In genomic region chr3:48847053-48847585, GRCh38 we compare ENCODE assay signal across 9 cellular contexts. TPM values are rescaled to one million over a fixed set of nuclear protein-coding genes. Genes with fewer than 3 reads are reported as not detected.
DNase-seq lines count a peak whose midpoint lies in the region; ATAC-seq, FAIRE-seq and TF ChIP-seq lines count a peak whose summit lies in the region.
"Had no signal": no experiment of that assay in that cellular context is flagged by ENCODE, and none has a peak within 500 bp of the region (broad histone marks: within the 10 kb centered on the region; RNA-seq: fewer than 3 reads in every experiment).

No MANE protein-coding gene starts in this region.

- POLR2A ChIA-PET in CD4-positive, alpha-beta T cell (lab: Charles Lee) = interaction anchor here (0.7 to 3.1 kb wide), 12 partner anchors 11 to 247 kb away, joined by 3 to 25 read pairs (median 4); partner anchors contain the start of genes ARIH2, IP6K2, NCKIPSD and QRICH1
- POLR2A ChIA-PET in Panc1 (lab: Charles Lee) = interaction anchor here (0.7 kb wide), 2 partner anchors 424 to 1231 kb away, joined by 3 to 4 read pairs; no protein-coding TSS in a partner anchor

- peak overlapping the region; percentile 96 for H3K4me3 Mint-ChIP-seq in CD4-positive, alpha-beta T cell
- H3K4me3 Mint-ChIP-seq in naive B cell = peak overlapping the region; percentile 88 to 95 (median 92)
- H3K4me3 Mint-ChIP-seq in stimulated activated naive B cell treated with anti-CD40 and anti-IgM and Interleukin-4, amounts not matched to agents 10 μg/mL and 1 μg/mL and 100 μg/mL, for 72 hours = peak overlapping the region; percentile 90 to 98

- peaks cover 36% of the 10 kb centered on the region for H3K4me1 Mint-ChIP-seq in CD4-positive, alpha-beta T cell (ENCODE audit: low read depth)
- peaks cover 11 to 30% (median 23%) of the 10 kb centered on the region in 3 donors for H3K4me1 Mint-ChIP-seq in naive B cell
- H3K4me1 Mint-ChIP-seq in stimulated activated naive B cell treated with anti-CD40 and anti-IgM and Interleukin-4, amounts not matched to agents 10 μg/mL and 1 μg/mL and 100 μg/mL, for 72 hours = peaks cover 7 to 22% of the 10 kb centered on the region in 2 donors

- ATAC-seq in CD4-positive, alpha-beta T cell (ENCODE audit: poor library complexity) = peak; percentile 60
- ATAC-seq in GM21367 (IDR thresholded peaks at IDR 0.05; ENCODE audit: unreplicated experiment) (peak; percentile 35), Panc1 (peak; percentile 87), naive B cell (ENCODE audit: low read depth in 2 of 2) (peak; percentile 48 to 54)
- ATAC-seq in stimulated activated naive B cell treated with anti-CD40 and anti-IgM and Interleukin-4, amounts not matched to agents 10 μg/mL and 1 μg/mL and 100 μg/mL, for 72 hours (replicated peaks) = peak; percentile 60 to 61

- H3K27ac ChIP-seq in CD4-positive, alpha-beta T cell (ENCODE audit: low read depth, low read length) = peak overlapping the region; percentile 66
- peak overlapping the region; percentile 81 for H3K27ac ChIP-seq in Panc1 (ENCODE audit: low read length)

- peaks cover 19% of the 10 kb centered on the region for H3K36me3 Mint-ChIP-seq in CD4-positive, alpha-beta T cell (ENCODE audit: low read depth)
- H3K36me3 Mint-ChIP-seq in naive B cell = no peaks in the 10 kb centered on the region
- peaks cover 2 to 5% of the 10 kb centered on the region in 2 donors for H3K36me3 Mint-ChIP-seq in stimulated activated naive B cell treated with anti-CD40 and anti-IgM and Interleukin-4, amounts not matched to agents 10 μg/mL and 1 μg/mL and 100 μg/mL, for 72 hours

- H3K4me3 ChIP-seq in Panc1 (ENCODE audit: low read depth in 2 of 2, low read length in 2 of 2) = peak overlapping the region; percentile 67 to 76

- H3K9me3 Mint-ChIP-seq in CD4-positive, alpha-beta T cell = no peaks in the 10 kb centered on the region
- H3K9me3 Mint-ChIP-seq in naive B cell = no peaks in the 10 kb centered on the region
- no peaks in the 10 kb centered on the region for H3K9me3 Mint-ChIP-seq in stimulated activated naive B cell treated with anti-CD40 and anti-IgM and Interleukin-4, amounts not matched to agents 10 μg/mL and 1 μg/mL and 100 μg/mL, for 72 hours

- H3K27me3 Mint-ChIP-seq in CD4-positive, alpha-beta T cell = no peaks in the 10 kb centered on the region
- no peaks in the 10 kb centered on the region for H3K27me3 Mint-ChIP-seq in naive B cell
- H3K27me3 Mint-ChIP-seq in stimulated activated naive B cell treated with anti-CD40 and anti-IgM and Interleukin-4, amounts not matched to agents 10 μg/mL and 1 μg/mL and 100 μg/mL, for 72 hours = no peaks in the 10 kb centered on the region

- H3K27me3 ChIP-seq in CD4-positive, alpha-beta T cell (ENCODE audit: control insufficient read depth, insufficient read depth, low read length) = no peaks in the 10 kb centered on the region
- H3K27me3 ChIP-seq in Panc1 (ENCODE audit: control insufficient read depth, insufficient read depth, low read length) = no peaks in the 10 kb centered on the region

- no TSS peak for BruUV-seq in Panc1 (replicated peaks; lab: Mats Ljungman, UMichigan)

- intact Hi-C loops in CD4-positive, alpha-beta T cell (cut with DNase I, micrococcal nuclease) = loop anchor here (2.0 to 10.0 kb wide), 6 partner anchors 35 to 82 kb away; partner anchors contain the start of genes SLC25A20 (in 2 of the 2) and ARIH2 (in 1 of the 2)
- intact Hi-C loops in Panc1 (cut with micrococcal nuclease; ENCODE audit: unreplicated experiment) = no loop called here

- peak overlapping the region; percentile 97 for H3K27ac Mint-ChIP-seq in CD4-positive, alpha-beta T cell
- peak overlapping the region; percentile 58 to 94 (median 88) for H3K27ac Mint-ChIP-seq in naive B cell
- peak overlapping the region; percentile 96 for H3K27ac Mint-ChIP-seq in stimulated activated naive B cell treated with anti-CD40 and anti-IgM and Interleukin-4, amounts not matched to agents 10 μg/mL and 1 μg/mL and 100 μg/mL, for 72 hours

- CTCF ChIA-PET in CD4-positive, alpha-beta T cell (lab: Charles Lee) = interaction anchor here (0.5 to 1.1 kb wide), 2 partner anchors 161 to 1796 kb away, joined by 3 to 4 read pairs; partner anchors contain the start of gene NCKIPSD
- CTCF ChIA-PET in Panc1 (lab: Charles Lee) = interaction anchor here (0.7 kb wide), 1 partner anchor 9 kb away, joined by 5 read pairs; no protein-coding TSS in a partner anchor

- peak; percentile 20 to 58 (median 37) for DNase-seq in CD4-positive, alpha-beta T cell
- DNase-seq in HTR-8/SVneo (ENCODE audit: insufficient read length, low spot score) = peak; percentile 48
- DNase-seq in Panc1 (ENCODE audit: low read depth, low spot score) = peak; percentile 8
- peak; percentile 28 for DNase-seq in activated T-helper 9 cell treated with anti-CD3 and anti-CD28 coated beads, Interleukin-2, amount 50 U/mL, for 16 hours (ENCODE audit: low read depth)
- peak; percentile 71 for DNase-seq in fibroblast of peridontal ligament (ENCODE audit: extremely low read depth)
- DNase-seq in naive B cell = no peak
- peak; percentile 38 for DNase-seq in stimulated activated naive B cell treated with anti-CD40 and anti-IgM and Interleukin-4, amounts not matched to agents 10 μg/mL and 1 μg/mL and 100 μg/mL, for 72 hours

- H3K36me3 ChIP-seq in Panc1 (ENCODE audit: control insufficient read depth, insufficient read depth, low read length) = no peaks in the 10 kb centered on the region

- TF ChIP-seq CTCF in CD4-positive, alpha-beta T cell (IDR thresholded peaks at IDR 0.05) = no peak
- no peak for TF ChIP-seq CTCF in Panc1 (IDR thresholded peaks at IDR 0.05)

- peaks cover 13% of the 10 kb centered on the region; the same call in 1 of the 2 replicates for H3K4me1 ChIP-seq in Panc1 (ENCODE audit: control insufficient read depth, insufficient read depth, low read length)

- in situ Hi-C loops in Panc1 (cut with HindIII; ENCODE audit: low pct_unique_long_range_greater_than_20kb, low sequenced_read_pairs) = no loop called here

- FAIRE-seq in HTR-8/SVneo (lab: Jason Lieb, UNC) = peak; percentile 59
- FAIRE-seq: TTC549 had no signal

- H3K9me3 ChIP-seq in CD4-positive, alpha-beta T cell (ENCODE audit: control insufficient read depth, low read length) = no peaks in the 10 kb centered on the region
- H3K9me3 ChIP-seq in Panc1 (ENCODE audit: control insufficient read depth, insufficient read depth, low read depth, low read length) = no peaks in the 10 kb centered on the region

RNA-seq across cellular contexts. Expression of gene PRKAR2A, which starts 0.6 kb away (rescaled TPM):
- 10 to 100 TPM; 47.4 to 48.3 TPM for total RNA-seq in CD4-positive, alpha-beta T cell
- 85.4 TPM for total RNA-seq in Panc1 (2021; ENCODE audit: unreplicated experiment)
- 32.1 TPM for polyA plus RNA-seq in Panc1 (2012; ENCODE audit: insufficient read length)
- polyA plus RNA-seq in naive B cell (ENCODE audit: low read depth in 6 of 6) = 10 to 100 TPM in 1 of 6 donors, 1 to 10 TPM in 5; 6.8 to 11.3 (median 9.2) TPM

RNA-seq across cellular contexts. Expression of gene SLC25A20, which starts 51.6 kb away (rescaled TPM):
- total RNA-seq in CD4-positive, alpha-beta T cell = under 1 TPM; 0.41 to 0.78 TPM
- total RNA-seq in Panc1 (2021; ENCODE audit: unreplicated experiment) = 12.2 TPM
- 20.7 TPM for polyA plus RNA-seq in Panc1 (2012; ENCODE audit: insufficient read length)
- polyA plus RNA-seq in naive B cell (ENCODE audit: low read depth in 6 of 6) = 10 to 100 TPM in 4 of 6 donors, 1 to 10 TPM in 2; 7.0 to 37.1 (median 11.6) TPM

Comparison
In these comparisons a context has a peak if more than half of its experiments do, and no peak if none do; other contexts are left out.
1. ATAC-seq: peak in every context shown above with its lines; median percentile 87 in Panc1; 60 in stimulated activated naive B cell treated with anti-CD40 and anti-IgM and Interleukin-4, amounts not matched to agents 10 μg/mL and 1 μg/mL and 100 μg/mL, for 72 hours; 60 in CD4-positive, alpha-beta T cell; 51 in naive B cell; 35 in GM21367.